Comparison of ENCODE assay signal across 33 cellular contexts in genomic region chr10:79983286-79983909, GRCh38. TPM values are rescaled to one million over a fixed set of nuclear protein-coding genes. Genes with fewer than 3 reads are reported as not detected.
DNase-seq lines count a peak whose midpoint lies in the region; ATAC-seq and TF ChIP-seq lines count a peak whose summit lies in the region.
"Had no signal": no experiment of that assay in that cellular context is flagged by ENCODE, and none has a peak within 500 bp of the region (broad histone marks: within the 10 kb centered on the region; RNA-seq: fewer than 3 reads in every experiment).

No MANE protein-coding gene starts in this region.

- H3K27me3 ChIP-seq in lower lobe of right lung (ENCODE audit: low read depth) = peaks cover 13% of the 10 kb centered on the region
- H3K27me3 ChIP-seq in parathyroid adenoma (ENCODE audit: control insufficient read depth, insufficient read depth, low read length) = no peaks in the 10 kb centered on the region
- H3K27me3 ChIP-seq: ascending aorta, uterus had no signal

- H3K27ac ChIP-seq in angular gyrus (ENCODE audit: low read depth, low read length) (peak overlapping the region; percentile 82), lower lobe of right lung (peak overlapping the region; percentile 92), parathyroid adenoma (peak overlapping the region; percentile 99)
- H3K27ac ChIP-seq: C4-2B, sigmoid colon, suprapubic skin, uterus had no signal

- no peaks in the 10 kb centered on the region for H3K36me3 ChIP-seq in lower lobe of right lung
- H3K36me3 ChIP-seq in parathyroid adenoma (ENCODE audit: control insufficient read depth, insufficient read depth, low read length) = no peaks in the 10 kb centered on the region
- H3K36me3 ChIP-seq: ascending aorta, gastroesophageal sphincter, sigmoid colon, suprapubic skin, uterus had no signal

- peak; percentile 11 for DNase-seq in G401 (ENCODE audit: low spot score)
- DNase-seq in lower lobe of right lung = no peak
- DNase-seq in T-helper 2 cell = no peak
- no peak for DNase-seq in foreskin fibroblast
- no peak for DNase-seq in SW 1271 (lab: John Stamatoyannopoulos, UW)
- no peak for DNase-seq in GM10266 (ENCODE audit: extremely low spot score)
- DNase-seq: activated CD4-positive, alpha-beta memory T cell treated with anti-CD3 and anti-CD28 coated beads for 36 hours; activated CD4-positive, CD25-positive, alpha-beta regulatory T cell; activated CD8-positive, alpha-beta memory T cell treated with anti-CD3 and anti-CD28 coated beads, Interleukin-2, amount 50 U/mL, for 48 hours; activated naive CD8-positive, alpha-beta T cell treated with anti-CD3 and anti-CD28 coated beads for 36 hours; caudate nucleus; NCI-H1694 treated with DMSO at 0.1 percent for 48 hours; NCI-H2171; NCI-H524 treated with DMSO at 0.1 percent for 48 hours; NK-92 treated with Interleukin-12 subunit alpha and Interleukin-12 subunit beta, amount 100 ng/mL, for 24 hours; PC-3; sigmoid colon; stimulated activated naive CD4-positive, alpha-beta T cell; T-helper 9 cell; uterus had no signal

- intact Hi-C loops in lower lobe of right lung (cut with DNase I) = no loop called here

- H3K79me2 ChIP-seq in parathyroid adenoma = no peaks in the 10 kb centered on the region

- H3K9me3 ChIP-seq in lower lobe of right lung (no peaks in the 10 kb centered on the region), parathyroid adenoma (ENCODE audit: control insufficient read depth, low read length) (no peaks in the 10 kb centered on the region)
- H3K9me3 ChIP-seq: sigmoid colon, suprapubic skin, uterus had no signal

- H3K9ac ChIP-seq in parathyroid adenoma = no peak overlapping the region

- no peak overlapping the region for H3K4me2 ChIP-seq in parathyroid adenoma (ENCODE audit: low read length)

- no peak for TF ChIP-seq CTCF in lower lobe of right lung (IDR thresholded peaks at IDR 0.05)
- TF ChIP-seq CTCF in parathyroid adenoma (IDR thresholded peaks at IDR 0.05) = no peak
- TF ChIP-seq CTCF in foreskin fibroblast (IDR thresholded peaks at IDR 0.05; ENCODE audit: low read depth, low read length) = no peak
- no peak for TF ChIP-seq CTCF in GM10266 (IDR thresholded peaks at IDR 0.05; ENCODE audit: control insufficient read depth, insufficient read depth, low read depth, missing control alignments)

- H3K4me1 ChIP-seq in lower lobe of right lung = peaks cover 17% of the 10 kb centered on the region
- H3K4me1 ChIP-seq in parathyroid adenoma = peaks cover 14% of the 10 kb centered on the region

- ATAC-seq in lower lobe of right lung = no peak
- ATAC-seq: gastroesophageal sphincter; left lobe of liver; natural killer cell treated with Interleukin-12 subunit alpha and Interleukin-12 subunit beta and Interleukin-15 and Interleukin-18, amount 100 ng/mL, for 72 hours; PC-3; Right ventricle myocardium inferior; SK-N-SH treated with all-trans-retinoic acid at 6 μM for 48 hours had no signal

- H3K4me3 ChIP-seq in lower lobe of right lung = no peak overlapping the region
- no peak overlapping the region for H3K4me3 ChIP-seq in parathyroid adenoma (ENCODE audit: low read depth, low read length)
- H3K4me3 ChIP-seq in foreskin fibroblast (ENCODE audit: low read depth in 1 of 2, low read length in 2 of 2) = no peak overlapping the region
- H3K4me3 ChIP-seq: uterus had no signal

- in situ Hi-C loops in G401 (cut with HindIII; ENCODE audit: low sequenced_read_pairs) = no loop called here

- peak overlapping the region; percentile 99 for H2AFZ ChIP-seq in parathyroid adenoma

RNA-seq across cellular contexts. Expression of gene SFTPD, which starts 34.5 kb away (rescaled TPM):
- total RNA-seq in G401 (2014; rRNA removed; shearing (Covaris generic)) = not detected in 2 replicates
- 630 TPM for total RNA-seq in lower lobe of right lung
- total RNA-seq: activated naive CD8-positive, alpha-beta T cell treated with anti-CD3 and anti-CD28 coated beads for 36 hours; ascending aorta; Daoy; dermis microvascular lymphatic vessel endothelial cell; LHCN-M2; natural killer cell treated with Interleukin-12 subunit alpha and Interleukin-12 subunit beta and Interleukin-15 and Interleukin-18, amount 100 ng/mL, for 72 hours; PC-3 had no signal

Comparison
In these comparisons a context has a peak if more than half of its experiments do, and no peak if none do; other contexts are left out.
1. RNA of gene SFTPD, which starts 34.5 kb away (total RNA-seq): 630 TPM in lower lobe of right lung (single experiment); not detected in G401; every median in the first group is over 100 times any median in the second.
2. Peak in every context shown above with its lines, with median percentiles within 50 percentile points of each other: H3K27ac ChIP-seq.